Comparison of ENCODE assay signal across 19 cellular contexts in genomic region chr16:71623597-71623996, GRCh38. TPM values are rescaled to one million over a fixed set of nuclear protein-coding genes. Genes with fewer than 3 reads are reported as not detected.
"Had no signal": no experiment of that assay in that cellular context is flagged by ENCODE, and none has a peak within 500 bp of the region (broad histone marks: within the 10 kb centered on the region; RNA-seq: fewer than 3 reads in every experiment).

No MANE protein-coding gene starts in this region.

- ATAC-seq: body of pancreas, heart right ventricle had no signal

- H3K9me3 Mint-ChIP-seq: activated B cell treated with CpG ODN at 0.5 μM for 24 hours; activated naive CD4-positive, alpha-beta T cell treated with anti-CD3 and anti-CD28 coated beads, Interleukin-2, amount 50 U/mL, for 24 hours; stimulated activated naive B cell treated with anti-CD40 and anti-IgM and Interleukin-4, amounts not matched to agents 10 μg/mL and 1 μg/mL and 100 μg/mL, for 72 hours had no signal

- H3K27ac Mint-ChIP-seq: activated B cell treated with CpG ODN at 0.5 μM for 24 hours; activated naive CD4-positive, alpha-beta T cell treated with anti-CD3 and anti-CD28 coated beads, Interleukin-2, amount 50 U/mL, for 24 hours; stimulated activated naive B cell treated with anti-CD40 and anti-IgM and Interleukin-4, amounts not matched to agents 10 μg/mL and 1 μg/mL and 100 μg/mL, for 72 hours had no signal

- H3K27ac ChIP-seq: body of pancreas, coronary artery, heart right ventricle, left ventricle myocardium inferior, right atrium auricular region, tibial nerve had no signal

- H3K9me3 ChIP-seq: body of pancreas, right atrium auricular region, tibial nerve had no signal

- H3K4me3 Mint-ChIP-seq: activated B cell treated with CpG ODN at 0.5 μM for 24 hours; activated naive CD4-positive, alpha-beta T cell treated with anti-CD3 and anti-CD28 coated beads, Interleukin-2, amount 50 U/mL, for 24 hours; stimulated activated naive B cell treated with anti-CD40 and anti-IgM and Interleukin-4, amounts not matched to agents 10 μg/mL and 1 μg/mL and 100 μg/mL, for 72 hours had no signal

- H3K27me3 ChIP-seq: body of pancreas had no signal

- H3K36me3 ChIP-seq: heart right ventricle, left ventricle myocardium inferior, right atrium auricular region, tibial nerve had no signal

- DNase-seq: activated B cell treated with CpG ODN at 0.5 μM for 24 hours; activated CD4-positive, alpha-beta T cell treated with anti-CD3 and anti-CD28 coated beads, Interleukin-2, amount 50 U/mL, for 1 hour; activated T-cell treated with anti-CD3 and anti-CD28 coated beads, Interleukin-2, amount 50 U/mL, for 1 hour; amniotic stem cell; body of pancreas; central memory CD4-positive, alpha-beta T cell; effector memory CD4-positive, alpha-beta T cell; heart right ventricle; islet precursor cell; left ventricle myocardium inferior; stimulated activated naive B cell treated with anti-CD40 and anti-IgM and Interleukin-4, amounts not matched to agents 10 μg/mL and 1 μg/mL and 100 μg/mL, for 72 hours had no signal

- H3K4me3 ChIP-seq: body of pancreas, coronary artery, heart right ventricle, left ventricle myocardium inferior, right atrium auricular region, tibial nerve had no signal

- H3K36me3 Mint-ChIP-seq: activated naive CD4-positive, alpha-beta T cell treated with anti-CD3 and anti-CD28 coated beads, Interleukin-2, amount 50 U/mL, for 24 hours; stimulated activated naive B cell treated with anti-CD40 and anti-IgM and Interleukin-4, amounts not matched to agents 10 μg/mL and 1 μg/mL and 100 μg/mL, for 72 hours had no signal

RNA-seq across cellular contexts. Expression of gene MARVELD3, which starts 2.4 kb away (rescaled TPM):
- total RNA-seq: activated B cell treated with CpG ODN at 0.5 μM for 24 hours; activated CD8-positive, alpha-beta memory T cell treated with anti-CD3 and anti-CD28 coated beads for 36 hours; fibroblast of lung; frontal cortex; heart right ventricle; left ventricle myocardium inferior; right atrium auricular region; subcutaneous adipose tissue had no signal

RNA-seq across cellular contexts. Expression of gene TAT, which starts 46.7 kb away (rescaled TPM):
- total RNA-seq: activated B cell treated with CpG ODN at 0.5 μM for 24 hours; activated CD8-positive, alpha-beta memory T cell treated with anti-CD3 and anti-CD28 coated beads for 36 hours; body of pancreas; fibroblast of lung; frontal cortex; heart right ventricle; left ventricle myocardium inferior; right atrium auricular region had no signal
